In the genomic region with DNA sequence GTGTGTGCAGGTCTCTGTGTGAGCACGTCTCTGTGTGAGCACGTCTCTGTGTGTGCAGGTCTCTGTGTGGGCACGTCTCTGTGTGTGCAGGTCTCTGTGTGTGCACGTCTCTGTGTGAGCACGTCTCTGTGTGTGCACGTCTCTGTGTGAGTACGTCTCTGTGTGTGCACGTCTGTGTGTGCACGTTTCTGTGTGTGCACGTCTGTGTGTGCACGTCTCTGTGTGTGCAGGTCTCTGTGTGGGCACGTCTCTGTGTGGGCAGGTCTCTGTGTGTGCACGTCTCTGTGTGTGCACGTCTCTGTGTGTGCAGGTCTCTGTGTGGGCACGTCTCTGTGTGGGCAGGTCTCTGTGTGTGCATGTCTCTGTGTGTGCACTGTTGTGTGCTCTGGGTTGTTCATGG, we compare ENCODE assay signal across 5 cellular contexts. TPM values are rescaled to one million over a fixed set of nuclear protein-coding genes. Genes with fewer than 3 reads are reported as not detected.
"Had no signal": no experiment of that assay in that cellular context is flagged by ENCODE, and none has a peak within 500 bp of the region (broad histone marks: within the 10 kb centered on the region; RNA-seq: fewer than 3 reads in every experiment).

No MANE protein-coding gene starts in this region.

RNA-seq across cellular contexts. Expression of a gene that starts 32.1 kb away (rescaled TPM):
- total RNA-seq: GM23248, HFFc6, HT1080, IMR-90, K562 had no signal
- polyA plus RNA-seq: GM23248, IMR-90, K562 had no signal
